In genomic region chr2:25355270-25355669, GRCh38 we compare ENCODE assay signal across 21 cellular contexts. TPM values are rescaled to one million over a fixed set of nuclear protein-coding genes. Genes with fewer than 3 reads are reported as not detected.
DNase-seq lines count a peak whose midpoint lies in the region; FAIRE-seq and TF ChIP-seq lines count a peak whose summit lies in the region.
"Had no signal": no experiment of that assay in that cellular context is flagged by ENCODE, and none has a peak within 500 bp of the region (broad histone marks: within the 10 kb centered on the region; RNA-seq: fewer than 3 reads in every experiment).

No MANE protein-coding gene starts in this region.

- no peak overlapping the region for H4K91ac ChIP-seq in H1 (replicated peaks; ENCODE audit: insufficient read length, low read length)
- H4K91ac ChIP-seq in neuronal stem cell (ENCODE audit: low read depth, low read length, poor library complexity): no peak overlapping the region

- no peak overlapping the region for H3K4ac ChIP-seq in H1 (replicated peaks; ENCODE audit: insufficient read length, low read depth, low read length)
- H3K4ac ChIP-seq in neuronal stem cell (ENCODE audit: low read length): no peak overlapping the region

- H2AK5ac ChIP-seq in H1 (ENCODE audit: low read depth, low read length): no peak overlapping the region
- no peak overlapping the region for H2AK5ac ChIP-seq in neuronal stem cell (ENCODE audit: low read depth, low read length)

- H3K9me3 ChIP-seq in H1 (ENCODE audit: insufficient read depth in 2 of 2, low read depth in 1 of 2, low read length in 1 of 2): no peaks in the 10 kb centered on the region
- peaks cover 2 to 8% of the 10 kb centered on the region in 2 donors for H3K9me3 ChIP-seq in neuronal stem cell (replicated peaks in 1 of 2; ENCODE audit: control insufficient read depth in 2 of 2, insufficient read depth in 1 of 2, low read depth in 1 of 2, low read length in 2 of 2)
- H3K9me3 ChIP-seq: BE2C had no signal

- H3K79me2 ChIP-seq in H1 (ENCODE audit: control insufficient read depth in 1 of 2, insufficient read depth in 2 of 2, low read length in 2 of 2): no peaks in the 10 kb centered on the region

- no peaks in the 10 kb centered on the region for H3K27me3 Mint-ChIP-seq in activated naive CD4-positive, alpha-beta T cell treated with anti-CD3 and anti-CD28 coated beads for 36 hours (ENCODE audit: low read depth)

- H3K4me2 ChIP-seq in H1 (ENCODE audit: insufficient read depth in 1 of 2, low read depth in 2 of 2, low read length in 2 of 2) (no peak overlapping the region), neuronal stem cell (ENCODE audit: insufficient read depth, low read length, poor library complexity, severe bottlenecking) (no peak overlapping the region)

- no peaks in the 10 kb centered on the region; the same call in 1 of the 2 replicates for H3K27me3 ChIP-seq in H7 (ENCODE audit: control insufficient read depth, insufficient read depth, low read length)
- H3K27me3 ChIP-seq in H1 (replicated peaks in 1 of 4; ENCODE audit: control insufficient read depth in 3 of 4, extremely low read depth in 1 of 4, insufficient read depth in 3 of 4, low read length in 3 of 4): peaks cover 0 to 11% (median 3%) of the 10 kb centered on the region in 4 experiments; a peak in 3 of 7 replicates
- H3K27me3 ChIP-seq in neuronal stem cell (ENCODE audit: control insufficient read depth in 3 of 3, insufficient read depth in 3 of 3, low read depth in 1 of 3, low read length in 3 of 3): peaks cover 0 to 11% (median 0%) of the 10 kb centered on the region in 3 experiments
- H3K27me3 ChIP-seq: BE2C had no signal

- no peak overlapping the region for H3K27ac Mint-ChIP-seq in activated naive CD4-positive, alpha-beta T cell treated with anti-CD3 and anti-CD28 coated beads for 36 hours
- H3K27ac Mint-ChIP-seq: CD4-positive, CD25-positive, alpha-beta regulatory T cell; CD8-positive, alpha-beta memory T cell had no signal

- DNase-seq in H7 (peak; percentile 15), H1 (ENCODE audit: low read depth in 1 of 2, low spot score in 2 of 2) (no peak), neuronal stem cell (ENCODE audit: low spot score) (no peak), urothelium cell line (ENCODE audit: low spot score) (no peak), NCI-H1105 (lab: John Stamatoyannopoulos, UW) (no peak), foreskin fibroblast (no peak)
- no peak for DNase-seq in activated naive CD4-positive, alpha-beta T cell treated with anti-CD3 and anti-CD28 coated beads for 36 hours
- DNase-seq: BE2C; C1 segment of cervical spinal cord; CD4-positive, CD25-positive, alpha-beta regulatory T cell; COR-L47; DMS 273 treated with DMSO at 0.1 percent for 48 hours; DMS53; DND-41; EL; GM23248; H9 had no signal

- H3K36me3 Mint-ChIP-seq in activated naive CD4-positive, alpha-beta T cell treated with anti-CD3 and anti-CD28 coated beads for 36 hours (ENCODE audit: low read depth): no peaks in the 10 kb centered on the region

- H3K36me3 ChIP-seq in H7 (replicated peaks; ENCODE audit: control insufficient read depth, insufficient read depth, low read length) (no peaks in the 10 kb centered on the region), H1 (ENCODE audit: control insufficient read depth in 2 of 4, insufficient read depth in 4 of 4, low read length in 3 of 4) (no peaks in the 10 kb centered on the region), neuronal stem cell (replicated peaks in 1 of 2; ENCODE audit: control insufficient read depth in 2 of 2, insufficient read depth in 2 of 2, low read length in 2 of 2) (no peaks in the 10 kb centered on the region)
- H3K36me3 ChIP-seq: BE2C had no signal

- H2BK20ac ChIP-seq in H1 (ENCODE audit: low read length): no peak overlapping the region

- peaks cover 0 to 6% (median 5%) of the 10 kb centered on the region in 4 experiments; a peak in 6 of 7 replicates for H3K4me1 ChIP-seq in H1 (replicated peaks in 1 of 4; ENCODE audit: control insufficient read depth in 3 of 4, insufficient read depth in 4 of 4, low read length in 3 of 4)
- peaks cover 0 to 2% of the 10 kb centered on the region in 2 donors for H3K4me1 ChIP-seq in neuronal stem cell (ENCODE audit: control insufficient read depth in 2 of 2, insufficient read depth in 1 of 2, low read depth in 1 of 2, low read length in 2 of 2)
- H3K4me1 ChIP-seq: BE2C had no signal

- H3K79me1 ChIP-seq in H1 (ENCODE audit: low read depth, low read length) (no peaks in the 10 kb centered on the region), neuronal stem cell (ENCODE audit: low read depth, low read length) (no peaks in the 10 kb centered on the region)

- H2BK15ac ChIP-seq in H1 (ENCODE audit: low read length) (peak overlapping the region; percentile 46; the same call in 1 of the 2 replicates), neuronal stem cell (ENCODE audit: low read length) (no peak overlapping the region)

- H3K23me2 ChIP-seq in H1 (ENCODE audit: low read depth, low read length): no peaks in the 10 kb centered on the region

- no peaks in the 10 kb centered on the region for H3K9me3 Mint-ChIP-seq in activated naive CD4-positive, alpha-beta T cell treated with anti-CD3 and anti-CD28 coated beads for 36 hours
- H3K9me3 Mint-ChIP-seq: CD8-positive, alpha-beta memory T cell had no signal

- H4K5ac ChIP-seq in H1 (ENCODE audit: insufficient read length, low read depth, low read length): no peak overlapping the region

- intact Hi-C loops in activated naive CD4-positive, alpha-beta T cell treated with anti-CD3 and anti-CD28 coated beads for 36 hours (cut with micrococcal nuclease): no loop called here

- H2AFZ ChIP-seq in H1 (ENCODE audit: low read length) (no peak overlapping the region), neuronal stem cell (ENCODE audit: low read length) (peak overlapping the region; percentile 72)
- H2AFZ ChIP-seq: GM23248 had no signal

- TF ChIP-seq POLR2A in H1 (IDR thresholded peaks at IDR 0.05; ENCODE audit: control extremely low read depth in 1 of 2, low read depth in 2 of 2, low read length in 2 of 2): no peak

- TF ChIP-seq EP300 in H1 (IDR thresholded peaks at IDR 0.05; ENCODE audit: borderline replicate concordance in 1 of 2, low read depth in 2 of 2, low read length in 2 of 2): no peak

- H2BK120ac ChIP-seq in H1 (replicated peaks; ENCODE audit: low read depth, low read length) (no peak overlapping the region), neuronal stem cell (ENCODE audit: low read depth, low read length) (no peak overlapping the region)

- 87% methylated on average over 8 of the region's 8 CpGs; no CpG with 5 or more reads in 1 of the 2 experiments for WGBS in H1 (ENCODE audit: extremely low coverage in 1 of 2, insufficient coverage in 1 of 2, insufficient read length in 1 of 2, insufficient replicate concordance in 2 of 2, low coverage in 1 of 2, low lambda C conversion rate in 2 of 2, missing lambda C conversion rate in 1 of 2), 2 experiments
- WGBS in neuronal stem cell (ENCODE audit: extremely low coverage in 2 of 2, insufficient read length in 2 of 2, insufficient replicate concordance in 1 of 2), 2 donors: no CpG with 5 or more reads among the region's 8 CpGs

- H3K27ac ChIP-seq in H1 (ENCODE audit: low read depth, low read length): no peak overlapping the region
- no peak overlapping the region for H3K27ac ChIP-seq in neuronal stem cell (replicated peaks; ENCODE audit: low read length)
- H3K27ac ChIP-seq: GM23248 had no signal

- FAIRE-seq in H1 (lab: Jason Lieb, UNC) (no peak), urothelium cell line (lab: Jason Lieb, UNC) (peak; percentile 42)
- FAIRE-seq: GM12878, GM19239, K562 had no signal

- H4K8ac ChIP-seq in H1 (ENCODE audit: extremely low read depth, insufficient read depth, low read length) (no peak overlapping the region; the same call in 1 of the 2 replicates), neuronal stem cell (ENCODE audit: low read depth, low read length) (no peak overlapping the region)

- POLR2A ChIA-PET in H1 (lab: Charles Lee; ENCODE audit: partially characterized antibody): no interaction called here

- no peak overlapping the region for H3K56ac ChIP-seq in H1 (replicated peaks; ENCODE audit: insufficient read length, low read depth, low read length)

- no peak overlapping the region for H3K14ac ChIP-seq in H1 (ENCODE audit: insufficient read length)
- no peak overlapping the region for H3K14ac ChIP-seq in neuronal stem cell (ENCODE audit: low read length)

- no peak overlapping the region for H3K18ac ChIP-seq in H1 (ENCODE audit: extremely low read depth, low read length)
- H3K18ac ChIP-seq in neuronal stem cell (ENCODE audit: low read length): no peak overlapping the region

- TF ChIP-seq RAD21 in H1 (IDR thresholded peaks at IDR 0.05 in 1 of 2, conservative IDR thresholded peaks at IDR 0.05 in 1 of 2; ENCODE audit: low read depth in 2 of 2, low read length in 2 of 2): no peak

- H2BK12ac ChIP-seq in H1 (ENCODE audit: low read depth, low read length) (no peak overlapping the region), neuronal stem cell (ENCODE audit: low read length) (no peak overlapping the region)

- no peak overlapping the region for H3K4me3 Mint-ChIP-seq in activated naive CD4-positive, alpha-beta T cell treated with anti-CD3 and anti-CD28 coated beads for 36 hours
- H3K4me3 Mint-ChIP-seq: CD8-positive, alpha-beta memory T cell; H9 had no signal

- H3K9ac ChIP-seq in H1 (replicated peaks in 1 of 4; ENCODE audit: extremely low read depth in 1 of 4, low read depth in 3 of 4, low read length in 3 of 4): no peak overlapping the region
- no peak overlapping the region for H3K9ac ChIP-seq in neuronal stem cell (ENCODE audit: low read depth, low read length, poor library complexity)
- H3K9ac ChIP-seq: GM23248 had no signal

- CTCF ChIA-PET in H1 (lab: Charles Lee; ENCODE audit: partially characterized antibody): interaction anchor here (1.0 to 1.2 kb wide), 2 partner anchors 13 to 21 kb away, joined by 3 to 5 read pairs; partner anchors contain the start of gene DNMT3A
- CTCF ChIA-PET in activated naive CD4-positive, alpha-beta T cell treated with anti-CD3 and anti-CD28 coated beads for 36 hours (lab: Charles Lee): no interaction called here

- no peak for TF ChIP-seq CTCF in H1 (IDR thresholded peaks at IDR 0.05; ENCODE audit: control extremely low read depth in 1 of 3, insufficient read depth in 1 of 3, low read depth in 1 of 3, low read length in 3 of 3)
- no peak for TF ChIP-seq CTCF in foreskin fibroblast (IDR thresholded peaks at IDR 0.05; ENCODE audit: low read depth, low read length)

- H3K4me1 Mint-ChIP-seq in activated naive CD4-positive, alpha-beta T cell treated with anti-CD3 and anti-CD28 coated beads for 36 hours (ENCODE audit: low read depth): peaks cover 6% of the 10 kb centered on the region

- H3K23ac ChIP-seq in H1 (ENCODE audit: insufficient read length) (no peak overlapping the region), neuronal stem cell (ENCODE audit: low read depth, low read length, poor library complexity) (no peak overlapping the region)

- H4K20me1 ChIP-seq in H1 (replicated peaks in 1 of 2; ENCODE audit: control insufficient read depth in 1 of 2, insufficient read depth in 2 of 2, low read length in 2 of 2): peaks cover 0 to 1% of the 10 kb centered on the region in 2 experiments

- no peak overlapping the region for H3K4me3 ChIP-seq in H7 (ENCODE audit: insufficient read depth, low read depth, low read length)
- no peak overlapping the region for H3K4me3 ChIP-seq in H1 (ENCODE audit: extremely low read depth in 1 of 4, insufficient read depth in 2 of 4, low read depth in 3 of 4, low read length in 4 of 4)
- no peak overlapping the region for H3K4me3 ChIP-seq in neuronal stem cell (ENCODE audit: low read length in 2 of 2)
- H3K4me3 ChIP-seq in foreskin fibroblast (ENCODE audit: low read depth in 1 of 2, low read length in 2 of 2): no peak overlapping the region
- H3K4me3 ChIP-seq: GM12878, GM23248, K562 had no signal

- H2BK5ac ChIP-seq in H1 (ENCODE audit: low read depth, low read length) (no peak overlapping the region), neuronal stem cell (ENCODE audit: low read length) (no peak overlapping the region)

RNA-seq across cellular contexts. Expression of gene DNMT3A, which starts 13.5 kb away (rescaled TPM):
- total RNA-seq in H7 (2014; rRNA removed; shearing (Covaris generic)): 48.6 and 63.1 TPM in 2 replicates
- 162 and 178 TPM in 2 replicates for total RNA-seq in H1 (2021; fragmentation: NEBNext Ultra II Directional; extraction: Animal tissue kit (Norgen Biotek cat#: 25700))
- 33.6 and 50.8 TPM in 2 replicates for polyA plus RNA-seq in H1 (2011; rRNA removed)
- polyA plus RNA-seq in H1 (2011; cell fraction: cytosol; rRNA removed): 36.6 TPM
- 120 TPM for polyA plus RNA-seq in H1 (2011; cell fraction: nucleus; rRNA removed)
- polyA plus RNA-seq in H1 (2012, experiment 1 of 2): 95.4 to 118 TPM (median 100 TPM) in 4 replicates
- polyA plus RNA-seq in H1 (2012, experiment 2 of 2): 19.1 TPM
- 58.9 TPM for polyA plus RNA-seq in H1 (2013, experiment 1 of 2)
- 54.4 TPM for polyA plus RNA-seq in H1 (2013, experiment 2 of 2)
- polyA minus RNA-seq in H1 (2011; rRNA and poly(A)+ RNA removed): 80.2 and 102 TPM in 2 replicates
- polyA minus RNA-seq in H1 (2011; cell fraction: cytosol; rRNA and poly(A)+ RNA removed): 99.8 TPM
- 85.2 TPM for polyA minus RNA-seq in H1 (2011; cell fraction: nucleus; rRNA and poly(A)+ RNA removed)
- polyA plus RNA-seq in neuronal stem cell (2013, experiment 1 of 2): 47.2 TPM
- 47.4 TPM for polyA plus RNA-seq in neuronal stem cell (2013, experiment 2 of 2)
- 10 to 100 TPM; 53.0 to 53.5 TPM for total RNA-seq in activated naive CD4-positive, alpha-beta T cell treated with anti-CD3 and anti-CD28 coated beads for 36 hours
